In the genomic region with DNA sequence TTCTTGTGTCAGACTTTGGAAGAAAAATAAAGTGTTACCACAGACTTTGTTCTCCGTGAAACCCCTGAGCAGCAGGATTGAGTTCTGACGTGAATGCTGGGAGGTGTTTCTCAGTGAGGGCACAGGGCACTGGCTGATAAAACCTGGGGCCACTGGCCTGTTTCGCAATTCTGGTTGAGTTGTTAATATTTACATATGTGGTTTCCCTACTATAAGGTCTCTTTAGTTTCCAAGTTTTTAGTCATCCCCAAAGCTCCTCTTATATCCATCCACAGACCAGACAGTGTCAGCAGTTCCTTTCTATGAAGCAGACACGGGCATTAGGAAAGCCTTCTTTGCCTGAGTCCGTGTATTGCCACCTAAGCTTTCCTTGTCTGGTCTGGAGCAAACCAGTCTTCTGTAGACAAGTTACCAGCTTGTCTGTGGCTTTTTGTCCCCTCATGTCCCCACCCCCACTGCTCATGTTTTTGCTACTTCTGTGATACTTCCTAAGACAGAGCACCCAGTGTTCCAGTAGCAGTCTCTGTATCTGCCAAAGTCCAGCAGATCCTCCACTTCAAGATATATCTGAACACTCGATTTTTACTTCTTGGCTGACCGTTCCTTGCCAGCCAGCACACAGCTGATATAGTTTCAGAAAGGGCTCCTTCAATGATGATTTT, we compare ENCODE assay signal across 1 cellular context.
TF ChIP-seq lines count a peak whose summit lies in the region.

No MANE protein-coding gene starts in this region.

TF ChIP-seq in HepG2, 621 proteins besides CTCF, POLR2A, EP300 and RAD21 (continued from another document and continues in another):
- TF ChIP-seq DRAP1 (CRISPR knock-in tag; IDR thresholded peaks at IDR 0.05), result peak; percentile 57
- TF ChIP-seq RCOR2 (CRISPR knock-in tag; IDR thresholded peaks at IDR 0.05), result 0 out of 2 replicates have a peak, but pooled peaks have one; percentile 40
- peak; percentile 63; the same call in 1 of the 2 replicates for TF ChIP-seq FOXJ3 (CRISPR knock-in tag; IDR thresholded peaks at IDR 0.05; ENCODE audit: borderline replicate concordance)
- no peak for TF ChIP-seq SMAD9 (CRISPR knock-in tag; IDR thresholded peaks at IDR 0.05)
- TF ChIP-seq ZNF496 (CRISPR knock-in tag; IDR thresholded peaks at IDR 0.05; ENCODE audit: insufficient replicate concordance), result no peak
- no peak for TF ChIP-seq PLSCR1 (CRISPR knock-in tag; IDR thresholded peaks at IDR 0.05; ENCODE audit: borderline replicate concordance)
- TF ChIP-seq EHMT2 (IDR thresholded peaks at IDR 0.05; ENCODE audit: borderline replicate concordance, low read depth, low read length), result 0 out of 2 replicates have a peak, but pooled peaks have one; percentile 11
- no peak for TF ChIP-seq CBX2 (IDR thresholded peaks at IDR 0.05; ENCODE audit: low read depth, low read length)
- no peak for TF ChIP-seq CBX2 (CRISPR knock-in tag; IDR thresholded peaks at IDR 0.05; ENCODE audit: low read depth)
- no peak for TF ChIP-seq ZNF333 (CRISPR knock-in tag; IDR thresholded peaks at IDR 0.05; ENCODE audit: borderline replicate concordance)
- TF ChIP-seq ETV5 (CRISPR knock-in tag; IDR thresholded peaks at IDR 0.05; ENCODE audit: borderline replicate concordance), result no peak; the same call in 1 of the 2 replicates
- TF ChIP-seq GZF1 (CRISPR knock-in tag; IDR thresholded peaks at IDR 0.05), result no peak
- peak; percentile 64; the same call in 1 of the 2 replicates for TF ChIP-seq KLF6 (CRISPR knock-in tag; IDR thresholded peaks at IDR 0.05)
- no peak for TF ChIP-seq ZNF329 (CRISPR knock-in tag; IDR thresholded peaks at IDR 0.05; ENCODE audit: low read depth)
- TF ChIP-seq ZNF557 (CRISPR knock-in tag; IDR thresholded peaks at IDR 0.05), result no peak
- TF ChIP-seq ZNF281 (CRISPR knock-in tag; IDR thresholded peaks at IDR 0.05; ENCODE audit: borderline replicate concordance), result peak; percentile 62; the same call in 1 of the 2 replicates
- TF ChIP-seq, protein P1, sequence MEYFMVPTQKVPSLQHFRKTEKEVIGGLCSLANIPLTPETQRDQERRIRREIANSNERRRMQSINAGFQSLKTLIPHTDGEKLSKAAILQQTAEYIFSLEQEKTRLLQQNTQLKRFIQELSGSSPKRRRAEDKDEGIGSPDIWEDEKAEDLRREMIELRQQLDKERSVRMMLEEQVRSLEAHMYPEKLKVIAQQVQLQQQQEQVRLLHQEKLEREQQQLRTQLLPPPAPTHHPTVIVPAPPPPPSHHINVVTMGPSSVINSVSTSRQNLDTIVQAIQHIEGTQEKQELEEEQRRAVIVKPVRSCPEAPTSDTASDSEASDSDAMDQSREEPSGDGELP (IDR thresholded peaks at IDR 0.05; ENCODE audit: borderline replicate concordance, low read depth), result 0 out of 2 replicates have a peak, but pooled peaks have one; percentile 20
- TF ChIP-seq, protein P2, sequence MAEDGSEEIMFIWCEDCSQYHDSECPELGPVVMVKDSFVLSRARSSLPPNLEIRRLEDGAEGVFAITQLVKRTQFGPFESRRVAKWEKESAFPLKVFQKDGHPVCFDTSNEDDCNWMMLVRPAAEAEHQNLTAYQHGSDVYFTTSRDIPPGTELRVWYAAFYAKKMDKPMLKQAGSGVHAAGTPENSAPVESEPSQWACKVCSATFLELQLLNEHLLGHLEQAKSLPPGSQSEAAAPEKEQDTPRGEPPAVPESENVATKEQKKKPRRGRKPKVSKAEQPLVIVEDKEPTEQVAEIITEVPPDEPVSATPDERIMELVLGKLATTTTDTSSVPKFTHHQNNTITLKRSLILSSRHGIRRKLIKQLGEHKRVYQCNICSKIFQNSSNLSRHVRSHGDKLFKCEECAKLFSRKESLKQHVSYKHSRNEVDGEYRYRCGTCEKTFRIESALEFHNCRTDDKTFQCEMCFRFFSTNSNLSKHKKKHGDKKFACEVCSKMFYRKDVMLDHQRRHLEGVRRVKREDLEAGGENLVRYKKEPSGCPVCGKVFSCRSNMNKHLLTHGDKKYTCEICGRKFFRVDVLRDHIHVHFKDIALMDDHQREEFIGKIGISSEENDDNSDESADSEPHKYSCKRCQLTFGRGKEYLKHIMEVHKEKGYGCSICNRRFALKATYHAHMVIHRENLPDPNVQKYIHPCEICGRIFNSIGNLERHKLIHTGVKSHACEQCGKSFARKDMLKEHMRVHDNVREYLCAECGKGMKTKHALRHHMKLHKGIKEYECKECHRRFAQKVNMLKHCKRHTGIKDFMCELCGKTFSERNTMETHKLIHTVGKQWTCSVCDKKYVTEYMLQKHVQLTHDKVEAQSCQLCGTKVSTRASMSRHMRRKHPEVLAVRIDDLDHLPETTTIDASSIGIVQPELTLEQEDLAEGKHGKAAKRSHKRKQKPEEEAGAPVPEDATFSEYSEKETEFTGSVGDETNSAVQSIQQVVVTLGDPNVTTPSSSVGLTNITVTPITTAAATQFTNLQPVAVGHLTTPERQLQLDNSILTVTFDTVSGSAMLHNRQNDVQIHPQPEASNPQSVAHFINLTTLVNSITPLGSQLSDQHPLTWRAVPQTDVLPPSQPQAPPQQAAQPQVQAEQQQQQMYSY (CRISPR knock-in tag; IDR thresholded peaks at IDR 0.05), result no peak
- TF ChIP-seq ZNF343 (CRISPR knock-in tag; IDR thresholded peaks at IDR 0.05), result no peak
- peak; percentile 31; the same call in 1 of the 2 replicates for TF ChIP-seq ZNF878 (CRISPR knock-in tag; IDR thresholded peaks at IDR 0.05)
- TF ChIP-seq HNF4G (IDR thresholded peaks at IDR 0.05; ENCODE audit: borderline replicate concordance, low read depth, low read length), result peak; percentile 78
- no peak; the same call in 1 of the 2 replicates for TF ChIP-seq HNF4G (CRISPR knock-in tag; IDR thresholded peaks at IDR 0.05; ENCODE audit: borderline replicate concordance, low read depth)
- peak; percentile 85 for TF ChIP-seq CREM (IDR thresholded peaks at IDR 0.05)
- no peak for TF ChIP-seq CREM (CRISPR knock-in tag; IDR thresholded peaks at IDR 0.05)
- peak; percentile 81 for TF ChIP-seq BCL6 (CRISPR knock-in tag; IDR thresholded peaks at IDR 0.05)
- TF ChIP-seq, protein P3, sequence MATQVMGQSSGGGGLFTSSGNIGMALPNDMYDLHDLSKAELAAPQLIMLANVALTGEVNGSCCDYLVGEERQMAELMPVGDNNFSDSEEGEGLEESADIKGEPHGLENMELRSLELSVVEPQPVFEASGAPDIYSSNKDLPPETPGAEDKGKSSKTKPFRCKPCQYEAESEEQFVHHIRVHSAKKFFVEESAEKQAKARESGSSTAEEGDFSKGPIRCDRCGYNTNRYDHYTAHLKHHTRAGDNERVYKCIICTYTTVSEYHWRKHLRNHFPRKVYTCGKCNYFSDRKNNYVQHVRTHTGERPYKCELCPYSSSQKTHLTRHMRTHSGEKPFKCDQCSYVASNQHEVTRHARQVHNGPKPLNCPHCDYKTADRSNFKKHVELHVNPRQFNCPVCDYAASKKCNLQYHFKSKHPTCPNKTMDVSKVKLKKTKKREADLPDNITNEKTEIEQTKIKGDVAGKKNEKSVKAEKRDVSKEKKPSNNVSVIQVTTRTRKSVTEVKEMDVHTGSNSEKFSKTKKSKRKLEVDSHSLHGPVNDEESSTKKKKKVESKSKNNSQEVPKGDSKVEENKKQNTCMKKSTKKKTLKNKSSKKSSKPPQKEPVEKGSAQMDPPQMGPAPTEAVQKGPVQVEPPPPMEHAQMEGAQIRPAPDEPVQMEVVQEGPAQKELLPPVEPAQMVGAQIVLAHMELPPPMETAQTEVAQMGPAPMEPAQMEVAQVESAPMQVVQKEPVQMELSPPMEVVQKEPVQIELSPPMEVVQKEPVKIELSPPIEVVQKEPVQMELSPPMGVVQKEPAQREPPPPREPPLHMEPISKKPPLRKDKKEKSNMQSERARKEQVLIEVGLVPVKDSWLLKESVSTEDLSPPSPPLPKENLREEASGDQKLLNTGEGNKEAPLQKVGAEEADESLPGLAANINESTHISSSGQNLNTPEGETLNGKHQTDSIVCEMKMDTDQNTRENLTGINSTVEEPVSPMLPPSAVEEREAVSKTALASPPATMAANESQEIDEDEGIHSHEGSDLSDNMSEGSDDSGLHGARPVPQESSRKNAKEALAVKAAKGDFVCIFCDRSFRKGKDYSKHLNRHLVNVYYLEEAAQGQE (IDR thresholded peaks at IDR 0.05; ENCODE audit: borderline replicate concordance in 1 of 2, low read depth in 1 of 2, low read length in 2 of 2), result 0 out of 4 replicates have a peak, but pooled peaks of 1 of the 2 experiments have one; percentile 9
- no peak for TF ChIP-seq CBX1 (IDR thresholded peaks at IDR 0.05; ENCODE audit: low read depth)
- 0 out of 2 replicates have a peak, but pooled peaks have one; percentile 62 for TF ChIP-seq THYN1 (CRISPR knock-in tag; IDR thresholded peaks at IDR 0.05; ENCODE audit: borderline replicate concordance, low read depth)
- peak; percentile 91 for TF ChIP-seq ZNF263 (CRISPR knock-in tag; IDR thresholded peaks at IDR 0.05)
- no peak for TF ChIP-seq MED13 (CRISPR knock-in tag; IDR thresholded peaks at IDR 0.05)
- TF ChIP-seq ZFAT (CRISPR knock-in tag; conservative IDR thresholded peaks at IDR 0.05), result no peak
- TF ChIP-seq PITX1 (CRISPR knock-in tag; IDR thresholded peaks at IDR 0.05), result peak; percentile 83
- TF ChIP-seq, protein P4, sequence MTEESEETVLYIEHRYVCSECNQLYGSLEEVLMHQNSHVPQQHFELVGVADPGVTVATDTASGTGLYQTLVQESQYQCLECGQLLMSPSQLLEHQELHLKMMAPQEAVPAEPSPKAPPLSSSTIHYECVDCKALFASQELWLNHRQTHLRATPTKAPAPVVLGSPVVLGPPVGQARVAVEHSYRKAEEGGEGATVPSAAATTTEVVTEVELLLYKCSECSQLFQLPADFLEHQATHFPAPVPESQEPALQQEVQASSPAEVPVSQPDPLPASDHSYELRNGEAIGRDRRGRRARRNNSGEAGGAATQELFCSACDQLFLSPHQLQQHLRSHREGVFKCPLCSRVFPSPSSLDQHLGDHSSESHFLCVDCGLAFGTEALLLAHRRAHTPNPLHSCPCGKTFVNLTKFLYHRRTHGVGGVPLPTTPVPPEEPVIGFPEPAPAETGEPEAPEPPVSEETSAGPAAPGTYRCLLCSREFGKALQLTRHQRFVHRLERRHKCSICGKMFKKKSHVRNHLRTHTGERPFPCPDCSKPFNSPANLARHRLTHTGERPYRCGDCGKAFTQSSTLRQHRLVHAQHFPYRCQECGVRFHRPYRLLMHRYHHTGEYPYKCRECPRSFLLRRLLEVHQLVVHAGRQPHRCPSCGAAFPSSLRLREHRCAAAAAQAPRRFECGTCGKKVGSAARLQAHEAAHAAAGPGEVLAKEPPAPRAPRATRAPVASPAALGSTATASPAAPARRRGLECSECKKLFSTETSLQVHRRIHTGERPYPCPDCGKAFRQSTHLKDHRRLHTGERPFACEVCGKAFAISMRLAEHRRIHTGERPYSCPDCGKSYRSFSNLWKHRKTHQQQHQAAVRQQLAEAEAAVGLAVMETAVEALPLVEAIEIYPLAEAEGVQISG (CRISPR knock-in tag; IDR thresholded peaks at IDR 0.05), result peak; percentile 47
- no peak for TF ChIP-seq MAFK (conservative IDR thresholded peaks at IDR 0.05 in 1 of 2, IDR thresholded peaks at IDR 0.05 in 1 of 2; ENCODE audit: low read length in 2 of 2)
- 0 out of 2 replicates have a peak, but pooled peaks have one; percentile 58 for TF ChIP-seq ZFP36L1 (CRISPR knock-in tag; IDR thresholded peaks at IDR 0.05)
- no peak for TF ChIP-seq NR1H2 (CRISPR knock-in tag; IDR thresholded peaks at IDR 0.05; ENCODE audit: borderline replicate concordance, low read depth)
- TF ChIP-seq ASH2L (IDR thresholded peaks at IDR 0.05; ENCODE audit: insufficient read length, low read depth, low read length), result peak; percentile 79
- TF ChIP-seq TARDBP (CRISPR knock-in tag; IDR thresholded peaks at IDR 0.05), result peak; percentile 64; the same call in 1 of the 2 replicates
- TF ChIP-seq, protein P5, sequence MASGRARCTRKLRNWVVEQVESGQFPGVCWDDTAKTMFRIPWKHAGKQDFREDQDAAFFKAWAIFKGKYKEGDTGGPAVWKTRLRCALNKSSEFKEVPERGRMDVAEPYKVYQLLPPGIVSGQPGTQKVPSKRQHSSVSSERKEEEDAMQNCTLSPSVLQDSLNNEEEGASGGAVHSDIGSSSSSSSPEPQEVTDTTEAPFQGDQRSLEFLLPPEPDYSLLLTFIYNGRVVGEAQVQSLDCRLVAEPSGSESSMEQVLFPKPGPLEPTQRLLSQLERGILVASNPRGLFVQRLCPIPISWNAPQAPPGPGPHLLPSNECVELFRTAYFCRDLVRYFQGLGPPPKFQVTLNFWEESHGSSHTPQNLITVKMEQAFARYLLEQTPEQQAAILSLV (CRISPR knock-in tag; IDR thresholded peaks at IDR 0.05; ENCODE audit: borderline replicate concordance), result no peak
- TF ChIP-seq ZNF740 (CRISPR knock-in tag; IDR thresholded peaks at IDR 0.05), result no peak
- peak; percentile 77 for TF ChIP-seq ISL2 (CRISPR knock-in tag; IDR thresholded peaks at IDR 0.05)
- no peak for TF ChIP-seq KDM5B (CRISPR knock-in tag; IDR thresholded peaks at IDR 0.05; ENCODE audit: borderline replicate concordance)
